14 cellular contexts compared by ENCODE assay signal in genomic region chr4:1623390-1623789, GRCh38.
A peak's percentile ranks its signal among the peaks of the same experiment; 100 is the strongest.
DNase-seq lines count a peak whose midpoint lies in the region; ATAC-seq and TF ChIP-seq lines count a peak whose summit lies in the region.
"Had no signal": no experiment of that assay in that cellular context is flagged by ENCODE, and none has a peak within 500 bp of the region (broad histone marks: within the 10 kb centered on the region; RNA-seq: fewer than 3 reads in every experiment).

No MANE protein-coding gene starts in this region.

- H3K4me3 ChIP-seq in BLaER1 (peak overlapping the region; percentile 34), spleen (no peak overlapping the region)
- peak overlapping the region in 2 of 10 experiments; percentile 13 to 31; a peak in 2 of 20 replicates for H3K4me3 ChIP-seq in BLaER1 treated with 17β-estradiol and CSF1 and Interleukin-3, amounts not matched to agents 10 nM and 100 nM
- H3K4me3 ChIP-seq: GM12878, HAP-1 had no signal

- TF ChIP-seq POLR2A in spleen (IDR thresholded peaks at IDR 0.05) = no peak

- intact Hi-C loops in spleen (cut with DNase I; ENCODE audit: low total_unique reads) = no loop called here

- WGBS in spleen, 5 donors = 87 to 93% (median 90%) methylated on average over 23 to 40 of the region's 40 CpGs

- H3K9me3 ChIP-seq in BLaER1 (peaks cover under 1% of the 10 kb centered on the region), spleen (peaks cover 0 to 3% (median 0%) of the 10 kb centered on the region in 8 donors)
- H3K9me3 ChIP-seq in BLaER1 treated with 17β-estradiol and CSF1 and Interleukin-3, amounts not matched to agents 10 nM and 100 nM (replicated peaks in 1 of 11) = peaks cover 0 to 8% (median 5%) of the 10 kb centered on the region in 11 experiments; a peak in 14 of 22 replicates
- H3K9me3 ChIP-seq: BE2C, HAP-1 had no signal

- peak; percentile 84 for DNase-seq in left kidney (ENCODE audit: low read depth, low spot score)
- DNase-seq in spleen = peak; percentile 73
- DNase-seq: ACHN, BE2C, DMS153, DND-41, EL, KG1 had no signal

- H3K4me1 ChIP-seq in BLaER1 (peaks cover 81% of the 10 kb centered on the region), spleen (no peaks in the 10 kb centered on the region)
- H3K4me1 ChIP-seq in BLaER1 treated with 17β-estradiol and CSF1 and Interleukin-3, amounts not matched to agents 10 nM and 100 nM = peaks cover 49 to 66% (median 58%) of the 10 kb centered on the region in 10 experiments
- H3K4me1 ChIP-seq: BE2C, HAP-1 had no signal

- H3K27ac ChIP-seq in BLaER1 = peak overlapping the region; percentile 89
- peak overlapping the region in 10 of 11 experiments; percentile 30 to 83 (median 64); a peak in 17 of 22 replicates for H3K27ac ChIP-seq in BLaER1 treated with 17β-estradiol and CSF1 and Interleukin-3, amounts not matched to agents 10 nM and 100 nM
- H3K27ac ChIP-seq in spleen = no peak overlapping the region

- TF ChIP-seq CTCF in spleen (IDR thresholded peaks at IDR 0.05 in 8 of 11, conservative IDR thresholded peaks at IDR 0.05 in 3 of 11) = no peak

- ATAC-seq in GM21723 (IDR thresholded peaks at IDR 0.05; ENCODE audit: unreplicated experiment) = no peak
- ATAC-seq in GM21825 (IDR thresholded peaks at IDR 0.05; ENCODE audit: unreplicated experiment) = no peak
- ATAC-seq: GM12878 had no signal

- H3K36me3 ChIP-seq in BLaER1 (no peaks in the 10 kb centered on the region; the same call in 1 of the 2 replicates), spleen (no peaks in the 10 kb centered on the region)
- no peaks in the 10 kb centered on the region for H3K36me3 ChIP-seq in BLaER1 treated with 17β-estradiol and CSF1 and Interleukin-3, amounts not matched to agents 10 nM and 100 nM
- H3K36me3 ChIP-seq: BE2C, HAP-1 had no signal

- H3K27me3 ChIP-seq in BLaER1 = no peaks in the 10 kb centered on the region
- no peaks in the 10 kb centered on the region; a peak in 1 of 22 replicates for H3K27me3 ChIP-seq in BLaER1 treated with 17β-estradiol and CSF1 and Interleukin-3, amounts not matched to agents 10 nM and 100 nM
- no peaks in the 10 kb centered on the region for H3K27me3 ChIP-seq in spleen (replicated peaks in 1 of 7)
- H3K27me3 ChIP-seq: BE2C had no signal

- peak overlapping the region; percentile 92 for H3K4me2 ChIP-seq in BLaER1
- H3K4me2 ChIP-seq in BLaER1 treated with 17β-estradiol and CSF1 and Interleukin-3, amounts not matched to agents 10 nM and 100 nM = peak overlapping the region; percentile 66 to 95 (median 87)

- H4K20me1 ChIP-seq in BLaER1 = no peaks in the 10 kb centered on the region
- H4K20me1 ChIP-seq in BLaER1 treated with 17β-estradiol and CSF1 and Interleukin-3, amounts not matched to agents 10 nM and 100 nM = no peaks in the 10 kb centered on the region

- H3K9ac ChIP-seq in BLaER1 = peak overlapping the region; percentile 79
- peak overlapping the region in 9 of 11 experiments; percentile 19 to 74 (median 60); a peak in 15 of 22 replicates for H3K9ac ChIP-seq in BLaER1 treated with 17β-estradiol and CSF1 and Interleukin-3, amounts not matched to agents 10 nM and 100 nM

Comparison
In these comparisons a context has a peak if more than half of its experiments do, and no peak if none do; other contexts are left out.
1. H3K27ac ChIP-seq: peak in BLaER1 (single experiment) and BLaER1 treated with 17β-estradiol and CSF1 and Interleukin-3, amounts not matched to agents 10 nM and 100 nM (10 of 11); none in spleen (0 of 8).